In genomic region chr4:15042529-15043167, GRCh38 we compare ENCODE assay signal across 16 cellular contexts. TPM values are rescaled to one million over a fixed set of nuclear protein-coding genes. Genes with fewer than 3 reads are reported as not detected.
DNase-seq lines count a peak whose midpoint lies in the region; ATAC-seq, FAIRE-seq and TF ChIP-seq lines count a peak whose summit lies in the region.
"Had no signal": no experiment of that assay in that cellular context is flagged by ENCODE, and none has a peak within 500 bp of the region (broad histone marks: within the 10 kb centered on the region; RNA-seq: fewer than 3 reads in every experiment).

No MANE protein-coding gene starts in this region.

- H2BK120ac ChIP-seq in mesendoderm (ENCODE audit: low read depth, low read length) = no peak overlapping the region

- H3K27me3 ChIP-seq in mesendoderm (ENCODE audit: insufficient read depth, low read length, poor library complexity) = no peaks in the 10 kb centered on the region

- no peak for ATAC-seq in A549
- ATAC-seq in GM18505 (IDR thresholded peaks at IDR 0.05; ENCODE audit: unreplicated experiment) = no peak
- ATAC-seq: left cardiac atrium had no signal

- TF ChIP-seq EP300 in A549 (IDR thresholded peaks at IDR 0.05) = no peak

- TF ChIP-seq RAD21 in A549 (conservative IDR thresholded peaks at IDR 0.05 in 1 of 2, IDR thresholded peaks at IDR 0.05 in 1 of 2) = no peak

- no peaks in the 10 kb centered on the region for H3K36me3 ChIP-seq in mesendoderm (ENCODE audit: control insufficient read depth, insufficient read depth, low read length)
- H3K36me3 ChIP-seq: prostate gland, WERI-Rb-1 had no signal

- 58% methylated on average over 4 of the region's 4 CpGs for WGBS in A549 (ENCODE audit: missing lambda C conversion rate)
- no CpG with 5 or more reads among the region's 4 CpGs for WGBS in mesendoderm (ENCODE audit: extremely low coverage, insufficient coverage, low lambda C conversion rate)

- H3K27ac ChIP-seq in A549 (peak overlapping the region in 1 of 2 experiments; percentile 58; a peak in 1 of 6 replicates), mesendoderm (ENCODE audit: low read depth, low read length) (no peak overlapping the region)
- H3K27ac ChIP-seq: prostate gland, WERI-Rb-1 had no signal

- H4K8ac ChIP-seq in mesendoderm (ENCODE audit: low read depth, low read length) = no peak overlapping the region

- POLR2A ChIA-PET in A549 (lab: Yijun Ruan, JAX) = no interaction called here

- H2BK5ac ChIP-seq in mesendoderm (ENCODE audit: low read length) = no peak overlapping the region

- no peak overlapping the region for H3K56ac ChIP-seq in mesendoderm (ENCODE audit: low read length)

- H2BK15ac ChIP-seq in mesendoderm (replicated peaks; ENCODE audit: low read depth) = no peak overlapping the region

- H4K5ac ChIP-seq in mesendoderm (ENCODE audit: low read length) = no peak overlapping the region

- peaks cover 51% of the 10 kb centered on the region for H3K4me1 ChIP-seq in A549
- no peaks in the 10 kb centered on the region for H3K4me1 ChIP-seq in mesendoderm (ENCODE audit: control insufficient read depth, low read depth, low read length)
- H3K4me1 ChIP-seq: prostate gland had no signal

- CTCF ChIA-PET in A549 (lab: Yijun Ruan, JAX) = interaction anchor here (1.3 kb wide), 1 partner anchor 121 kb away, joined by 3 read pairs; no protein-coding TSS in a partner anchor

- peak overlapping the region; percentile 5; the same call in 1 of the 3 replicates for H3K4me2 ChIP-seq in A549
- H3K4me2 ChIP-seq in mesendoderm (ENCODE audit: low read length) = no peak overlapping the region

- no peak overlapping the region for H3K4ac ChIP-seq in mesendoderm (ENCODE audit: low read depth, low read length)

- H3K79me1 ChIP-seq in mesendoderm (ENCODE audit: low read length) = no peaks in the 10 kb centered on the region

- no peak overlapping the region for H3K23ac ChIP-seq in mesendoderm (ENCODE audit: low read length)

- TF ChIP-seq POLR2A in A549 (IDR thresholded peaks at IDR 0.05; ENCODE audit: low read length) = no peak
- no peak for TF ChIP-seq POLR2A in GM18505 (IDR thresholded peaks at IDR 0.05; ENCODE audit: borderline replicate concordance, extremely low read depth, insufficient read depth, insufficient read length)

- no peaks in the 10 kb centered on the region for H3K9me3 ChIP-seq in A549
- H3K9me3 ChIP-seq: prostate gland had no signal

- H3K4me3 ChIP-seq in A549 = no peak overlapping the region
- H3K4me3 ChIP-seq in mesendoderm (ENCODE audit: low read length) = no peak overlapping the region
- H3K4me3 ChIP-seq: prostate gland had no signal

- no peak overlapping the region for H3K18ac ChIP-seq in mesendoderm (ENCODE audit: low read length)

- no peaks in the 10 kb centered on the region for H3K79me2 ChIP-seq in mesendoderm (ENCODE audit: control insufficient read depth, insufficient read depth, low read length)

- TF ChIP-seq CTCF in A549 (IDR thresholded peaks at IDR 0.05) = no peak

- FAIRE-seq in A549 (lab: Jason Lieb, UNC) (no peak), RCC 7860 (lab: Jason Lieb, UNC) (peak; percentile 63)

- H3K9ac ChIP-seq in mesendoderm (ENCODE audit: low read length) = no peak overlapping the region

- no peak for DNase-seq in A549 (ENCODE audit: low read depth in 1 of 2, low spot score in 1 of 2)
- DNase-seq in RCC 7860 (ENCODE audit: low spot score) = peak; percentile 28
- peak; percentile 60 for DNase-seq in dermis blood vessel endothelial cell
- peak; percentile 50 for DNase-seq in mesendoderm
- DNase-seq in stimulated activated CD8-positive, alpha-beta memory T cell treated with anti-CD3 and anti-CD28 coated beads, Interleukin-4, amount 100 ng/mL, for 48 hours = no peak
- DNase-seq in NCI-H526 treated with DMSO at 0.1 percent for 48 hours (lab: John Stamatoyannopoulos, UW) = no peak
- no peak for DNase-seq in NCI-H510A (lab: John Stamatoyannopoulos, UW)
- DNase-seq: activated naive CD4-positive, alpha-beta T cell treated with anti-CD3 and anti-CD28 coated beads for 36 hours; GF-D8; KG1; left cardiac atrium; NCI-H1436; stimulated activated CD4-positive, alpha-beta T cell treated with anti-CD3 and anti-CD28 coated beads, Interleukin-15, amount 100 ng/mL, for 24 hours; WERI-Rb-1 had no signal

- H2AK5ac ChIP-seq in mesendoderm (ENCODE audit: low read length) = no peak overlapping the region

TF ChIP-seq in A549, 52 proteins besides CTCF, POLR2A, EP300 and RAD21:
- TF ChIP-seq EHF (CRISPR knock-in tag; IDR thresholded peaks at IDR 0.05) (no peak), FOSL2 (IDR thresholded peaks at IDR 0.05) (no peak), FOSL2 (CRISPR knock-in tag; IDR thresholded peaks at IDR 0.05) (peak; percentile 36), RARB (CRISPR knock-in tag; IDR thresholded peaks at IDR 0.05) (no peak), BCL3 (IDR thresholded peaks at IDR 0.05) (no peak), HDAC2 (IDR thresholded peaks at IDR 0.05) (no peak)

RNA-seq across cellular contexts. Expression of gene CPEB2, which starts 40.4 kb away (rescaled TPM):
- polyA plus RNA-seq in A549 (2011; rRNA removed) = 16.8 and 24.3 TPM in 2 replicates
- polyA plus RNA-seq in A549 (2012; cell fraction: cytosol; rRNA removed) = 2.9 and 3.3 TPM in 2 replicates
- polyA plus RNA-seq in A549 (2012; cell fraction: nucleus; rRNA removed) = 4.4 and 7.5 TPM in 2 replicates
- 11.4 to 16.4 TPM (median 16.2 TPM) in 3 replicates for polyA plus RNA-seq in A549 (2017; fragmentation: RNase III; extraction: RNeasy Plus Mini Kit Qiagen cat#74134 plus additional on column Dnase treatment)
- 19.8 and 21.3 TPM in 2 replicates for polyA minus RNA-seq in A549 (2011; rRNA and poly(A)+ RNA removed)
- total RNA-seq in dermis blood vessel endothelial cell = 12.4 and 14.9 TPM in 2 replicates
- polyA plus RNA-seq in mesendoderm (2013, experiment 1 of 2) = 1.2 TPM
- 1.2 TPM for polyA plus RNA-seq in mesendoderm (2013, experiment 2 of 2)

Comparison
In these comparisons a context has a peak if more than half of its experiments do, and no peak if none do; other contexts are left out.
1. DNase-seq: peak in RCC 7860 (single experiment), dermis blood vessel endothelial cell (single experiment) and mesendoderm (single experiment); none in A549 (0 of 2), stimulated activated CD8-positive, alpha-beta memory T cell treated with anti-CD3 and anti-CD28 coated beads, Interleukin-4, amount 100 ng/mL, for 48 hours (single experiment), NCI-H526 treated with DMSO at 0.1 percent for 48 hours (single experiment) and NCI-H510A (single experiment).